ENCODE assay signal across 8 cellular contexts in genomic region chr2:28751102-28751955, GRCh38. TPM values are rescaled to one million over a fixed set of nuclear protein-coding genes. Genes with fewer than 3 reads are reported as not detected.
DNase-seq lines count a peak whose midpoint lies in the region; ATAC-seq and TF ChIP-seq lines count a peak whose summit lies in the region.

PPP1CB (plus strand) TSS chr2:28751830; CDS start chr2:28752125, 295 bp downstream.

- CTCF ChIA-PET in AG04449 (lab: Yijun Ruan, JAX): interaction anchor here (0.6 to 12.6 kb wide), 10 partner anchors 11 to 185 kb away, joined by 3 to 151 read pairs (median 3); no protein-coding TSS in a partner anchor

- peaks cover 41% of the 10 kb centered on the region for H4K20me1 ChIP-seq in smooth muscle cell (ENCODE audit: low read depth)

- intact Hi-C loops in breast epithelium (cut with DNase I; ENCODE audit: low total_unique reads): loop anchor here (5.0 kb wide), 1 partner anchor 154 kb away; no protein-coding TSS in a partner anchor

- H3K9me3 ChIP-seq in breast epithelium (no peaks in the 10 kb centered on the region), smooth muscle cell (replicated peaks; ENCODE audit: low read depth) (no peaks in the 10 kb centered on the region)

- peak; percentile 69 for TF ChIP-seq POLR2A in breast epithelium (IDR thresholded peaks at IDR 0.05)

- DNase-seq in AG04449 (ENCODE audit: low read depth, low spot score) (peak; percentile 65), NCI-H2196 (lab: John Stamatoyannopoulos, UW; ENCODE audit: unreplicated experiment) (peak; percentile 97), breast epithelium (ENCODE audit: low spot score in 2 of 2) (peak; percentile 95 to 96), iPS-NIHi11 (ENCODE audit: low spot score) (peak; percentile 94), smooth muscle cell (lab: John Stamatoyannopoulos, UW; ENCODE audit: unreplicated experiment) (peak; percentile 85)

- H3K79me2 ChIP-seq in smooth muscle cell (ENCODE audit: low read depth): peaks cover 45% of the 10 kb centered on the region

- POLR2A ChIA-PET in AG04449 (lab: Yijun Ruan, JAX): interaction anchor here (1.1 to 1.4 kb wide), 6 partner anchors 88 to 185 kb away, joined by 3 to 8 read pairs (median 4); no protein-coding TSS in a partner anchor

- H3K36me3 ChIP-seq in breast epithelium: no peaks in the 10 kb centered on the region
- no peaks in the 10 kb centered on the region for H3K36me3 ChIP-seq in smooth muscle cell (ENCODE audit: low read depth)

- peaks cover 4% of the 10 kb centered on the region for H3F3A ChIP-seq in smooth muscle cell (ENCODE audit: low read depth)

- ATAC-seq in GM18870 (IDR thresholded peaks at IDR 0.05; ENCODE audit: unreplicated experiment): peak; percentile 72
- peak; percentile 76 for ATAC-seq in HG03135 (IDR thresholded peaks at IDR 0.05; ENCODE audit: unreplicated experiment)

- H3K27ac ChIP-seq in VCaP (peak within 1 kb of the TSS; percentile 99), breast epithelium (peak within 1 kb of the TSS; percentile 100), smooth muscle cell (ENCODE audit: low read depth) (peak within 1 kb of the TSS; percentile 96)

- H3K4me1 ChIP-seq in breast epithelium: peaks cover 0 to 5% of the 10 kb centered on the region in 2 donors
- peaks cover 19% of the 10 kb centered on the region for H3K4me1 ChIP-seq in smooth muscle cell (ENCODE audit: low read depth)

- peak within 1 kb of the TSS; percentile 98 for H3K4me2 ChIP-seq in smooth muscle cell

- TF ChIP-seq CTCF in AG04449 (IDR thresholded peaks at IDR 0.05; ENCODE audit: insufficient read depth, low read length, missing control alignments) (peak; percentile 57), VCaP (conservative IDR thresholded peaks at IDR 0.05) (peak; percentile 34), breast epithelium (IDR thresholded peaks at IDR 0.05) (peak in 1 of 3 donors; percentile 20), smooth muscle cell (IDR thresholded peaks at IDR 0.05; ENCODE audit: borderline replicate concordance, insufficient read depth, poor library complexity, severe bottlenecking) (peak; percentile 15)

- WGBS in smooth muscle cell (ENCODE audit: low lambda C conversion rate): 2% methylated on average over 82 of the region's 86 CpGs

- H3K27me3 ChIP-seq in breast epithelium (no peaks in the 10 kb centered on the region), smooth muscle cell (ENCODE audit: low read depth) (no peaks in the 10 kb centered on the region)

- peak within 1 kb of the TSS; percentile 78 for H2AFZ ChIP-seq in smooth muscle cell (ENCODE audit: low read depth)

- peak within 1 kb of the TSS; percentile 99 for H3K9ac ChIP-seq in smooth muscle cell (ENCODE audit: low read depth)

- peak within 1 kb of the TSS; percentile 91 for H3K4me3 ChIP-seq in AG04449 (ENCODE audit: low read depth, low read length)
- peak within 1 kb of the TSS; percentile 93 to 97 (median 97) for H3K4me3 ChIP-seq in breast epithelium
- H3K4me3 ChIP-seq in smooth muscle cell: peak within 1 kb of the TSS; percentile 98

RNA-seq across cellular contexts. Expression of gene PPP1CB, which starts in this region (rescaled TPM):
- 100 to 1,000 TPM; 189 to 294 (median 289) TPM for total RNA-seq in breast epithelium
- 193 and 224 TPM in 2 replicates for total RNA-seq in smooth muscle cell
- 66.8 and 92.0 TPM in 2 replicates for polyA plus RNA-seq in smooth muscle cell

Comparison
In these comparisons a context has a peak if more than half of its experiments do, and no peak if none do; other contexts are left out.
1. Peak in every context shown above with its lines: DNase-seq, ATAC-seq, H3K4me3 ChIP-seq and H3K27ac ChIP-seq.